Comparison of ENCODE assay signal across 12 cellular contexts in genomic region chr1:156925154-156926010, GRCh38. TPM values are rescaled to one million over a fixed set of nuclear protein-coding genes. Genes with fewer than 3 reads are reported as not detected.
DNase-seq lines count a peak whose midpoint lies in the region; ATAC-seq, FAIRE-seq and TF ChIP-seq lines count a peak whose summit lies in the region.
"Had no signal": no experiment of that assay in that cellular context is flagged by ENCODE, and none has a peak within 500 bp of the region (broad histone marks: within the 10 kb centered on the region; RNA-seq: fewer than 3 reads in every experiment).

No MANE protein-coding gene starts in this region.

- no peak overlapping the region for H3K27ac ChIP-seq in HUES6 (ENCODE audit: low read depth, low read length)

- no peaks in the 10 kb centered on the region for H3K9me3 ChIP-seq in HUES6 (ENCODE audit: control insufficient read depth, insufficient read depth, low read depth, low read length)
- no peaks in the 10 kb centered on the region for H3K9me3 ChIP-seq in iPS-15b (ENCODE audit: control insufficient read depth, insufficient read depth, low read length)
- H3K9me3 ChIP-seq: HAP-1 had no signal

- POLR2A ChIA-PET in WTC11 (lab: Charles Lee): interaction anchor here (0.7 kb wide), 1 partner anchor 15 kb away, joined by 3 read pairs; no protein-coding TSS in a partner anchor

- H3K9ac ChIP-seq in HUES6 (ENCODE audit: low read length) (no peak overlapping the region), iPS-15b (ENCODE audit: low read depth, low read length) (no peak overlapping the region)

- H3K4me3 Mint-ChIP-seq in WTC11: peak overlapping the region; percentile 72

- ATAC-seq in WTC11: no peak

- H3K27me3 ChIP-seq in HUES6 (ENCODE audit: control insufficient read depth, insufficient read depth, low read length) (peaks cover 96% of the 10 kb centered on the region), iPS-15b (ENCODE audit: control insufficient read depth, insufficient read depth, low read length) (peaks cover 93% of the 10 kb centered on the region)

- H3K4me3 ChIP-seq in HUES6 (ENCODE audit: low read depth, low read length) (peak overlapping the region; percentile 62; the same call in 1 of the 2 replicates), iPS-15b (ENCODE audit: low read depth, low read length) (peak overlapping the region; percentile 53)
- H3K4me3 ChIP-seq: HAP-1 had no signal

- CTCF ChIA-PET in WTC11 (lab: Charles Lee): interaction anchor here (1.0 to 11.9 kb wide), 14 partner anchors 26 to 235 kb away, joined by 3 to 233 read pairs (median 10); partner anchors contain the start of genes INSRR, NTRK1 and PEAR1

- H3K36me3 ChIP-seq in HUES6 (ENCODE audit: control insufficient read depth, insufficient read depth, low read length) (no peaks in the 10 kb centered on the region), iPS-15b (ENCODE audit: control insufficient read depth, insufficient read depth, low read length) (no peaks in the 10 kb centered on the region)
- H3K36me3 ChIP-seq: HAP-1 had no signal

- peaks cover 100% of the 10 kb centered on the region for H3K27me3 Mint-ChIP-seq in WTC11 (ENCODE audit: low read depth)

- TF ChIP-seq CTCF in WTC11 (IDR thresholded peaks at IDR 0.05): no peak

- no peak overlapping the region for H3K27ac Mint-ChIP-seq in WTC11
- H3K27ac Mint-ChIP-seq: CD8-positive, alpha-beta memory T cell; IgD-negative memory B cell had no signal

- FAIRE-seq in urothelium cell line (lab: Jason Lieb, UNC): peak; percentile 13
- FAIRE-seq: GM18507 had no signal

- H3K4me1 ChIP-seq in HUES6 (ENCODE audit: control insufficient read depth, insufficient read depth, low read length) (peaks cover 16% of the 10 kb centered on the region), iPS-15b (ENCODE audit: control insufficient read depth, insufficient read depth, low read length) (no peaks in the 10 kb centered on the region)
- H3K4me1 ChIP-seq: HAP-1 had no signal

- no peaks in the 10 kb centered on the region for H3K36me3 Mint-ChIP-seq in WTC11
- H3K36me3 Mint-ChIP-seq: IgD-negative memory B cell had no signal

- no peaks in the 10 kb centered on the region for H3K9me3 Mint-ChIP-seq in WTC11

- no peak for DNase-seq in WTC11 (ENCODE audit: low spot score)
- DNase-seq in urothelium cell line (ENCODE audit: low spot score): no peak
- no peak for DNase-seq in COR-L47 (lab: John Stamatoyannopoulos, UW)
- no peak for DNase-seq in DMS114 treated with DMSO at 0.1 percent for 48 hours (lab: John Stamatoyannopoulos, UW; ENCODE audit: unreplicated experiment)
- DNase-seq in activated T-cell treated with anti-CD3 and anti-CD28 coated beads, Interleukin-2, amount 50 U/mL, for 48 hours: no peak
- DNase-seq: CD8-positive, alpha-beta memory T cell; DMS 273 treated with DMSO at 0.1 percent for 48 hours had no signal

- H3K4me1 Mint-ChIP-seq in WTC11: peaks cover 25% of the 10 kb centered on the region

TF ChIP-seq in WTC11, 78 proteins besides CTCF, POLR2A, EP300 and RAD21 (continues in another document):
- TF ChIP-seq STAT6 (CRISPR knock-in tag; conservative IDR thresholded peaks at IDR 0.05; ENCODE audit: low read depth) (no peak), NFE2L1 (CRISPR knock-in tag; IDR thresholded peaks at IDR 0.05) (no peak), ATF2 (CRISPR knock-in tag; IDR thresholded peaks at IDR 0.05; ENCODE audit: borderline replicate concordance, low read depth) (no peak), NR1H2 (CRISPR knock-in tag; IDR thresholded peaks at IDR 0.05) (no peak), E2F4 (CRISPR knock-in tag; IDR thresholded peaks at IDR 0.05; ENCODE audit: borderline replicate concordance, low read depth) (no peak; the same call in 1 of the 2 replicates), PRRX2 (CRISPR knock-in tag; IDR thresholded peaks at IDR 0.05) (no peak), GTF2I (CRISPR knock-in tag; conservative IDR thresholded peaks at IDR 0.05) (no peak), ATF6 (CRISPR knock-in tag; IDR thresholded peaks at IDR 0.05) (no peak), ZNF416 (CRISPR knock-in tag; IDR thresholded peaks at IDR 0.05) (no peak), ZNF423 (CRISPR knock-in tag; IDR thresholded peaks at IDR 0.05) (no peak), SMAD4 (CRISPR knock-in tag; IDR thresholded peaks at IDR 0.05) (no peak), PREB (CRISPR knock-in tag; IDR thresholded peaks at IDR 0.05; ENCODE audit: borderline replicate concordance) (no peak), TEAD4 (CRISPR knock-in tag; IDR thresholded peaks at IDR 0.05) (no peak), ZNF138 (CRISPR knock-in tag; conservative IDR thresholded peaks at IDR 0.05) (no peak), EMX1 (CRISPR knock-in tag; IDR thresholded peaks at IDR 0.05) (no peak), JAZF1 (CRISPR knock-in tag; IDR thresholded peaks at IDR 0.05) (no peak), ATF3 (CRISPR knock-in tag; conservative IDR thresholded peaks at IDR 0.05) (no peak)

RNA-seq across cellular contexts. Expression of gene LRRC71, which starts 5.0 kb away (rescaled TPM):
- 0.18 to 0.30 TPM (median 0.22 TPM) in 3 replicates for total RNA-seq in WTC11 (2021)
- total RNA-seq: CD8-positive, alpha-beta memory T cell had no signal

RNA-seq across cellular contexts. Expression of gene PEAR1, which starts 31.9 kb away (rescaled TPM):
- total RNA-seq in WTC11 (2021): 0.89 to 1.6 TPM (median 1.0 TPM) in 3 replicates
- total RNA-seq: CD8-positive, alpha-beta memory T cell had no signal
